8 cellular contexts compared by ENCODE assay signal in genomic region chr12:6867407-6868210, GRCh38. TPM values are rescaled to one million over a fixed set of nuclear protein-coding genes. Genes with fewer than 3 reads are reported as not detected.
DNase-seq lines count a peak whose midpoint lies in the region; ATAC-seq and TF ChIP-seq lines count a peak whose summit lies in the region.

TSS of gene TPI1 (plus strand) at chr12:6867531. CDS start at chr12:6867567, 36 bp downstream.

- H3K27ac Mint-ChIP-seq in natural killer cell: peak within 1 kb of the TSS; percentile 74 to 84

- H3K9ac ChIP-seq in HUES6 (ENCODE audit: low read length): peak within 1 kb of the TSS; percentile 98

- peak within 1 kb of the TSS; percentile 95 for H3K4me3 Mint-ChIP-seq in natural killer cell

- H3K4me1 Mint-ChIP-seq in natural killer cell: peaks cover 36 to 46% of the 10 kb centered on the region in 2 donors

- H3K27me3 Mint-ChIP-seq in natural killer cell (ENCODE audit: low read depth in 2 of 2): no peaks in the 10 kb centered on the region

- H3K9me3 Mint-ChIP-seq in natural killer cell: no peaks in the 10 kb centered on the region

- H3K27ac ChIP-seq in HUES6 (ENCODE audit: low read depth, low read length) (peak within 1 kb of the TSS; percentile 98), Peyer's patch (peak within 1 kb of the TSS; percentile 96 to 100 (median 98))

- no peak for TF ChIP-seq CTCF in GM20000 (IDR thresholded peaks at IDR 0.05; ENCODE audit: extremely low read depth, missing control alignments)
- no peak for TF ChIP-seq CTCF in Peyer's patch (IDR thresholded peaks at IDR 0.05)
- TF ChIP-seq CTCF in natural killer cell (IDR thresholded peaks at IDR 0.05): no peak

- H3K36me3 ChIP-seq in HUES6 (ENCODE audit: control insufficient read depth, insufficient read depth, low read length) (peaks cover 62% of the 10 kb centered on the region), Peyer's patch (peaks cover 0 to 58% (median 0%) of the 10 kb centered on the region in 3 donors)

- TF ChIP-seq POLR2A in Peyer's patch (IDR thresholded peaks at IDR 0.05): peak; percentile 99

- H3K4me1 ChIP-seq in HUES6 (ENCODE audit: control insufficient read depth, insufficient read depth, low read length) (peaks cover 48% of the 10 kb centered on the region), Peyer's patch (peaks cover 0 to 46% (median 17%) of the 10 kb centered on the region in 4 donors)

- ATAC-seq in natural killer cell: peak; percentile 83 to 93 (median 89)
- ATAC-seq in stimulated activated naive CD8-positive, alpha-beta T cell treated with anti-CD3 and anti-CD28 coated beads, Interleukin-15, Interleukin-2, amounts not matched to agents 100 U/mL and 50 U/mL, for 24 hours: peak; percentile 67

- intact Hi-C loops in natural killer cell (cut with micrococcal nuclease): no loop called here

- H3K27me3 ChIP-seq in HUES6 (ENCODE audit: control insufficient read depth, insufficient read depth, low read length) (no peaks in the 10 kb centered on the region), Peyer's patch (no peaks in the 10 kb centered on the region)

- DNase-seq in COR-L47 (lab: John Stamatoyannopoulos, UW): peak; percentile 42
- DNase-seq in GM20000 (ENCODE audit: low spot score): peak; percentile 95
- DNase-seq in Peyer's patch: peak; percentile 85 to 94 (median 92)
- DNase-seq in activated T-helper 9 cell treated with anti-CD3 and anti-CD28 coated beads, Interleukin-2, amount 50 U/mL, for 16 hours (ENCODE audit: low read depth): peak; percentile 70
- peak; percentile 74 for DNase-seq in fibroblast of peridontal ligament (ENCODE audit: extremely low read depth)
- peak; percentile 66 for DNase-seq in natural killer cell
- DNase-seq in stimulated activated naive CD8-positive, alpha-beta T cell treated with anti-CD3 and anti-CD28 coated beads, Interleukin-15, Interleukin-2, amounts not matched to agents 100 U/mL and 50 U/mL, for 24 hours: peak; percentile 88

- H3K9me3 ChIP-seq in HUES6 (ENCODE audit: control insufficient read depth, insufficient read depth, low read depth, low read length) (no peaks in the 10 kb centered on the region), Peyer's patch (no peaks in the 10 kb centered on the region)

- H3K4me3 ChIP-seq in HUES6 (ENCODE audit: low read depth, low read length): peak within 1 kb of the TSS; percentile 91
- H3K4me3 ChIP-seq in Peyer's patch: peak within 1 kb of the TSS; percentile 93 to 99 (median 96)

- no peaks in the 10 kb centered on the region for H3K36me3 Mint-ChIP-seq in natural killer cell

RNA-seq across cellular contexts. Expression of gene TPI1, which starts in this region (rescaled TPM):
- total RNA-seq in Peyer's patch: 1,000 to 10,000 TPM in 1 of 4 donors, 100 to 1,000 TPM in 3; 591 to 1,061 (median 658) TPM
- 100 to 1,000 TPM; 167 to 196 (median 189) TPM for total RNA-seq in natural killer cell

Comparison
In these comparisons a context has a peak if more than half of its experiments do, and no peak if none do; other contexts are left out.
1. Peak in every context shown above with its lines: DNase-seq, ATAC-seq, H3K4me3 ChIP-seq and H3K27ac ChIP-seq.
2. DNase-seq: peak in every context shown above with its lines; median percentile 95 in GM20000; 92 in Peyer's patch; 88 in stimulated activated naive CD8-positive, alpha-beta T cell treated with anti-CD3 and anti-CD28 coated beads, Interleukin-15, Interleukin-2, amounts not matched to agents 100 U/mL and 50 U/mL, for 24 hours; 74 in fibroblast of peridontal ligament; 70 in activated T-helper 9 cell treated with anti-CD3 and anti-CD28 coated beads, Interleukin-2, amount 50 U/mL, for 16 hours; 66 in natural killer cell; 42 in COR-L47.